ENCODE assay signal across 8 cellular contexts in genomic region chr10:7408003-7408493, GRCh38. TPM values are rescaled to one million over a fixed set of nuclear protein-coding genes. Genes with fewer than 3 reads are reported as not detected.
DNase-seq lines count a peak whose midpoint lies in the region; ATAC-seq, FAIRE-seq and TF ChIP-seq lines count a peak whose summit lies in the region.

No MANE protein-coding gene starts in this region.

- 0% methylated on average over 37 of the region's 41 CpGs; no CpG with 5 or more reads in 1 of the 2 experiments for WGBS in H1 (ENCODE audit: extremely low coverage in 1 of 2, insufficient coverage in 1 of 2, insufficient read length in 1 of 2, insufficient replicate concordance in 2 of 2, low coverage in 1 of 2, low lambda C conversion rate in 2 of 2, missing lambda C conversion rate in 1 of 2), 2 experiments

- H3K23ac ChIP-seq in H1 (ENCODE audit: insufficient read length), result no peak overlapping the region

- peak overlapping the region; percentile 66 for H3K56ac ChIP-seq in H1 (replicated peaks; ENCODE audit: insufficient read length, low read depth, low read length)

- H2BK120ac ChIP-seq in H1 (replicated peaks; ENCODE audit: low read depth, low read length), result no peak overlapping the region

- H3K79me2 ChIP-seq in H1 (ENCODE audit: control insufficient read depth in 1 of 2, insufficient read depth in 2 of 2, low read length in 2 of 2), result peaks cover 0 to 48% of the 10 kb centered on the region in 2 experiments

- peak overlapping the region; percentile 99; the same call in 1 of the 2 replicates for H2BK15ac ChIP-seq in H1 (ENCODE audit: low read length)

- H3K9ac ChIP-seq in H1 (replicated peaks in 1 of 4; ENCODE audit: extremely low read depth in 1 of 4, low read depth in 3 of 4, low read length in 3 of 4), result peak overlapping the region in 3 of 4 experiments; percentile 34 to 55 (median 45); a peak in 4 of 7 replicates

- H3K14ac ChIP-seq in H1 (ENCODE audit: insufficient read length), result no peak overlapping the region

- peak overlapping the region; percentile 71; the same call in 1 of the 2 replicates for H2BK5ac ChIP-seq in H1 (ENCODE audit: low read depth, low read length)

- no peak for TF ChIP-seq EP300 in H1 (IDR thresholded peaks at IDR 0.05; ENCODE audit: borderline replicate concordance in 1 of 2, low read depth in 2 of 2, low read length in 2 of 2)

- H3K36me3 ChIP-seq in H7 (replicated peaks; ENCODE audit: control insufficient read depth, insufficient read depth, low read length), result no peaks in the 10 kb centered on the region
- no peaks in the 10 kb centered on the region for H3K36me3 ChIP-seq in H1 (ENCODE audit: control insufficient read depth in 2 of 4, insufficient read depth in 4 of 4, low read length in 3 of 4)
- no peaks in the 10 kb centered on the region for H3K36me3 ChIP-seq in mucosa of descending colon (ENCODE audit: low read depth)

- peak overlapping the region; percentile 62; the same call in 1 of the 2 replicates for H4K8ac ChIP-seq in H1 (ENCODE audit: extremely low read depth, insufficient read depth, low read length)

- peaks cover 49% of the 10 kb centered on the region for H3K23me2 ChIP-seq in H1 (ENCODE audit: low read depth, low read length)

- no peak for DNase-seq in AG04449 (ENCODE audit: low read depth, low spot score)
- DNase-seq in H7, result peak; percentile 77
- peak; percentile 35 for DNase-seq in activated CD4-positive, alpha-beta T cell treated with anti-CD3 and anti-CD28 coated beads, Interleukin-2, amount 50 U/mL, for 4 hours
- DNase-seq in H1 (ENCODE audit: low read depth in 1 of 2, low spot score in 2 of 2), result peak in 1 of 2 experiments; percentile 77
- DNase-seq in mucosa of descending colon, result peak; percentile 29 to 75 (median 49)
- peak; percentile 23 for DNase-seq in superior temporal gyrus (ENCODE audit: extremely low spot score)

- no peak for TF ChIP-seq POLR2A in H1 (IDR thresholded peaks at IDR 0.05; ENCODE audit: control extremely low read depth in 1 of 2, low read depth in 2 of 2, low read length in 2 of 2)

- CTCF ChIA-PET in AG04449 (lab: Yijun Ruan, JAX) (interaction anchor here (1.6 to 2.0 kb wide), 2 partner anchors 489 to 738 kb away, joined by 3 to 6 read pairs; no protein-coding TSS in a partner anchor), H1 (lab: Charles Lee; ENCODE audit: partially characterized antibody) (interaction anchor here (0.7 to 1.4 kb wide), 2 partner anchors 12 to 870 kb away, joined by 3 to 7 read pairs; no protein-coding TSS in a partner anchor)

- intact Hi-C loops in mucosa of descending colon (cut with DNase I, micrococcal nuclease), result loop anchor here in 1 of 2 donors (2.0 kb wide), 1 partner anchor 147 kb away; no protein-coding TSS in a partner anchor

- H3K4me3 ChIP-seq in AG04449 (ENCODE audit: low read depth, low read length) (peak overlapping the region; percentile 43), H7 (ENCODE audit: insufficient read depth, low read depth, low read length) (peak overlapping the region; percentile 73), H1 (ENCODE audit: extremely low read depth in 1 of 4, insufficient read depth in 2 of 4, low read depth in 3 of 4, low read length in 4 of 4) (peak overlapping the region; percentile 78 to 91 (median 79)), mucosa of descending colon (no peak overlapping the region)

- ATAC-seq in mucosa of descending colon (peak; percentile 3), HG02870 (IDR thresholded peaks at IDR 0.05; ENCODE audit: unreplicated experiment) (no peak), GM21619 (IDR thresholded peaks at IDR 0.05; ENCODE audit: unreplicated experiment) (no peak)

- H3K79me1 ChIP-seq in H1 (ENCODE audit: low read depth, low read length), result no peaks in the 10 kb centered on the region

- peak overlapping the region; percentile 71 for H3K18ac ChIP-seq in H1 (ENCODE audit: extremely low read depth, low read length)

- H2BK20ac ChIP-seq in H1 (ENCODE audit: low read length), result no peak overlapping the region

- TF ChIP-seq CTCF in AG04449 (IDR thresholded peaks at IDR 0.05; ENCODE audit: insufficient read depth, low read length, missing control alignments), result no peak
- TF ChIP-seq CTCF in H1 (IDR thresholded peaks at IDR 0.05; ENCODE audit: control extremely low read depth in 1 of 3, insufficient read depth in 1 of 3, low read depth in 1 of 3, low read length in 3 of 3), result no peak
- no peak for TF ChIP-seq CTCF in mucosa of descending colon (IDR thresholded peaks at IDR 0.05)

- no peak overlapping the region for H2AK5ac ChIP-seq in H1 (ENCODE audit: low read depth, low read length)

- peak overlapping the region; percentile 24; the same call in 1 of the 2 replicates for H2AFZ ChIP-seq in H1 (ENCODE audit: low read length)

- H3K4me2 ChIP-seq in H1 (ENCODE audit: insufficient read depth in 1 of 2, low read depth in 2 of 2, low read length in 2 of 2), result peak overlapping the region; percentile 85 to 94

- peaks cover 0 to 5% of the 10 kb centered on the region in 2 experiments for H4K20me1 ChIP-seq in H1 (replicated peaks in 1 of 2; ENCODE audit: control insufficient read depth in 1 of 2, insufficient read depth in 2 of 2, low read length in 2 of 2)

- H3K4me1 ChIP-seq in H1 (replicated peaks in 1 of 4; ENCODE audit: control insufficient read depth in 3 of 4, insufficient read depth in 4 of 4, low read length in 3 of 4) (peaks cover 5 to 20% (median 13%) of the 10 kb centered on the region in 4 experiments), mucosa of descending colon (ENCODE audit: low read depth) (peaks cover 3% of the 10 kb centered on the region)

- H4K5ac ChIP-seq in H1 (ENCODE audit: insufficient read length, low read depth, low read length), result no peak overlapping the region

- peak overlapping the region; percentile 59 for H4K91ac ChIP-seq in H1 (replicated peaks; ENCODE audit: insufficient read length, low read length)

- FAIRE-seq in H1 (lab: Jason Lieb, UNC), result no peak

- H3K9me3 ChIP-seq in H1 (ENCODE audit: insufficient read depth in 2 of 2, low read depth in 1 of 2, low read length in 1 of 2) (no peaks in the 10 kb centered on the region), mucosa of descending colon (no peaks in the 10 kb centered on the region)

- no peak for TF ChIP-seq RAD21 in H1 (IDR thresholded peaks at IDR 0.05 in 1 of 2, conservative IDR thresholded peaks at IDR 0.05 in 1 of 2; ENCODE audit: low read depth in 2 of 2, low read length in 2 of 2)

- H3K4ac ChIP-seq in H1 (replicated peaks; ENCODE audit: insufficient read length, low read depth, low read length), result peak overlapping the region; percentile 70

- H3K27me3 ChIP-seq in H7 (ENCODE audit: control insufficient read depth, insufficient read depth, low read length) (peaks cover 53% of the 10 kb centered on the region), H1 (replicated peaks in 1 of 4; ENCODE audit: control insufficient read depth in 3 of 4, extremely low read depth in 1 of 4, insufficient read depth in 3 of 4, low read length in 3 of 4) (peaks cover 13 to 53% (median 44%) of the 10 kb centered on the region in 4 experiments; a peak in 6 of 7 replicates)

- H2BK12ac ChIP-seq in H1 (ENCODE audit: low read depth, low read length), result peak overlapping the region; percentile 96; the same call in 1 of the 2 replicates

- POLR2A ChIA-PET in AG04449 (lab: Yijun Ruan, JAX) (no interaction called here), H1 (lab: Charles Lee; ENCODE audit: partially characterized antibody) (interaction anchor here (1.0 to 2.6 kb wide), 3 partner anchors 10 to 530 kb away, joined by 3 to 10 read pairs (median 3); no protein-coding TSS in a partner anchor)

- no peak overlapping the region for H3K27ac ChIP-seq in H1 (ENCODE audit: low read depth, low read length)

TF ChIP-seq in H1, 55 proteins besides CTCF, POLR2A, EP300 and RAD21:
- peak; percentile 91 for TF ChIP-seq E2F6 (IDR thresholded peaks at IDR 0.05)
- TF ChIP-seq CTBP2 (IDR thresholded peaks at IDR 0.05; ENCODE audit: borderline replicate concordance, insufficient read depth, insufficient read length, low read length), result no peak
- peak; percentile 50; the same call in 1 of the 2 replicates for TF ChIP-seq CREB1 (IDR thresholded peaks at IDR 0.05)
- 0 out of 2 replicates have a peak, but pooled peaks have one; percentile 15 for TF ChIP-seq KDM1A (IDR thresholded peaks at IDR 0.05; ENCODE audit: borderline replicate concordance, low read length)
- TF ChIP-seq POLR2AphosphoS5 (IDR thresholded peaks at IDR 0.05; ENCODE audit: low read depth, low read length), result peak; percentile 42; the same call in 1 of the 2 replicates
- peak; percentile 54; the same call in 1 of the 2 replicates for TF ChIP-seq TBP (IDR thresholded peaks at IDR 0.05; ENCODE audit: low read depth, low read length)
- TF ChIP-seq TAF7 (optimal IDR thresholded peaks at IDR 0.05; ENCODE audit: borderline replicate concordance, low read depth, low read length), result no peak
- TF ChIP-seq SUZ12 (IDR thresholded peaks at IDR 0.05; ENCODE audit: low read length), result peak; percentile 59; the same call in 1 of the 2 replicates
- 0 out of 2 replicates have a peak, but pooled peaks have one; percentile 13 for TF ChIP-seq PHF8 (conservative IDR thresholded peaks at IDR 0.05; ENCODE audit: low read depth, low read length)
- TF ChIP-seq KDM4A (IDR thresholded peaks at IDR 0.05; ENCODE audit: low read depth, low read length, severe bottlenecking), result peak; percentile 76
- no peak for TF ChIP-seq TCF12 (IDR thresholded peaks at IDR 0.05; ENCODE audit: low read depth, low read length)
- TF ChIP-seq CBX5 (IDR thresholded peaks at IDR 0.05; ENCODE audit: low read depth, low read length), result no peak

RNA-seq across cellular contexts. Expression of gene SFMBT2, which starts 2.8 kb away (rescaled TPM):
- 1.8 and 3.5 TPM in 2 replicates for total RNA-seq in H7 (2014; rRNA removed; shearing (Covaris generic))
- total RNA-seq in H1 (2021; fragmentation: NEBNext Ultra II Directional; extraction: Animal tissue kit (Norgen Biotek cat#: 25700)), result 8.6 and 11.0 TPM in 2 replicates
- polyA plus RNA-seq in H1 (2011; rRNA removed), result 2.9 and 3.4 TPM in 2 replicates
- 3.7 TPM for polyA plus RNA-seq in H1 (2011; cell fraction: cytosol; rRNA removed)
- polyA plus RNA-seq in H1 (2011; cell fraction: nucleus; rRNA removed), result 9.6 TPM
- polyA plus RNA-seq in H1 (2012, experiment 1 of 2), result 2.8 to 5.2 TPM (median 4.2 TPM) in 4 replicates
- polyA plus RNA-seq in H1 (2012, experiment 2 of 2), result 0.37 TPM
- polyA plus RNA-seq in H1 (2013, experiment 1 of 2), result 2.7 TPM
- polyA plus RNA-seq in H1 (2013, experiment 2 of 2), result 2.6 TPM
- 10.4 and 10.8 TPM in 2 replicates for polyA minus RNA-seq in H1 (2011; rRNA and poly(A)+ RNA removed)
- 5.7 TPM for polyA minus RNA-seq in H1 (2011; cell fraction: cytosol; rRNA and poly(A)+ RNA removed)
- 21.6 TPM for polyA minus RNA-seq in H1 (2011; cell fraction: nucleus; rRNA and poly(A)+ RNA removed)
- total RNA-seq in mucosa of descending colon, result 1 to 10 TPM; 3.9 to 8.8 (median 5.7) TPM
